8 cellular contexts compared by ENCODE assay signal in genomic region chr10:74244097-74244685, GRCh38.
DNase-seq lines count a peak whose midpoint lies in the region; ATAC-seq and TF ChIP-seq lines count a peak whose summit lies in the region.

No MANE protein-coding gene starts in this region.

- peak; percentile 4 for TF ChIP-seq CTCF in HL-60 (IDR thresholded peaks at IDR 0.05; ENCODE audit: insufficient read depth, low read length)
- TF ChIP-seq CTCF in VCaP (conservative IDR thresholded peaks at IDR 0.05): peak; percentile 69
- TF ChIP-seq CTCF in tibial nerve (IDR thresholded peaks at IDR 0.05): peak; percentile 38 to 61 (median 53)

- TF ChIP-seq POLR2A in tibial nerve (IDR thresholded peaks at IDR 0.05): no peak

- ATAC-seq in HG03469 (IDR thresholded peaks at IDR 0.05; ENCODE audit: unreplicated experiment): no peak
- ATAC-seq in GM18858 (IDR thresholded peaks at IDR 0.05; ENCODE audit: unreplicated experiment): no peak

- H3K27me3 ChIP-seq in HL-60 (ENCODE audit: insufficient read depth, poor library complexity, severe bottlenecking): no peaks in the 10 kb centered on the region
- H3K27me3 ChIP-seq in tibial nerve: no peaks in the 10 kb centered on the region

- TF ChIP-seq EP300 in tibial nerve (IDR thresholded peaks at IDR 0.05): no peak

- H3K27ac ChIP-seq in HL-60 (replicated peaks) (no peak overlapping the region), VCaP (peak overlapping the region; percentile 32), tibial nerve (no peak overlapping the region)

- H3K9me3 ChIP-seq in tibial nerve: no peaks in the 10 kb centered on the region

- no peaks in the 10 kb centered on the region for H3K4me1 ChIP-seq in tibial nerve

- DNase-seq in NCI-H446 (lab: John Stamatoyannopoulos, UW) (peak; percentile 20 to 43), NCI-H446 treated with DMSO at 0.1 percent for 48 hours (lab: John Stamatoyannopoulos, UW) (no peak), HL-60 (ENCODE audit: low read depth in 1 of 2, low spot score in 1 of 2) (no peak), globus pallidus (ENCODE audit: low spot score) (peak; percentile 28), tibial nerve (ENCODE audit: low spot score in 2 of 2) (peak in 1 of 2 donors; percentile 30)

- 2 to 5% methylated on average over 3 of the region's 3 CpGs for WGBS in tibial nerve, 2 donors

- H3K36me3 ChIP-seq in tibial nerve: peaks cover 0 to 12% (median 5%) of the 10 kb centered on the region in 3 donors

- H3K4me3 ChIP-seq in HL-60 (replicated peaks; ENCODE audit: insufficient read depth, low read length): no peak overlapping the region
- no peak overlapping the region for H3K4me3 ChIP-seq in tibial nerve

Comparison
In these comparisons a context has a peak if more than half of its experiments do, and no peak if none do; other contexts are left out.
1. DNase-seq: peak in NCI-H446 (2 of 2) and globus pallidus (single experiment); none in NCI-H446 treated with DMSO at 0.1 percent for 48 hours (single experiment) and HL-60 (0 of 2).
2. CTCF ChIP-seq: peak in every context shown above with its lines; median percentile 69 in VCaP; 53 in tibial nerve; 4 in HL-60.